ENCODE assay signal across 8 cellular contexts in the genomic region with DNA sequence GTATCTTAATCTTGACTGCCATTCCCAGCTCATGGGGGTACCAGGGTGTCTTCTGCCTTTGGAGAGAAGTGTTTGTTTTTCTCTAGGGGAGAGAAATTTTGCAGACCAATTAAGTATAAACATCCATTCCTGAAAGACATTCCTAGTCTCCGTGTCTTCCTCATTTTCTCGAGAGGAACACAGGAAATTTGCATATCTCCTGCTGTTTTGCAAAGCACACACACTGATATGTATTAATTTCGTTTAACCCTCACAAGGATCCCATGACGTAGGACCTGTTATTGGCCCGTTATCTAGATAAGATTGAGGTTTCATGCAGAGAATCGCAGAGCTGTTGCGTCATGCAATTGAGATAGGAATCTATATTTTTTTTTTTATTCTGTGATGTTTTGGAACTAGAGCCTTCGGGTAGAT. TPM values are rescaled to one million over a fixed set of nuclear protein-coding genes. Genes with fewer than 3 reads are reported as not detected.
DNase-seq lines count a peak whose midpoint lies in the region; ATAC-seq and TF ChIP-seq lines count a peak whose summit lies in the region.

No MANE protein-coding gene starts in this region.

- ATAC-seq in thoracic aorta (ENCODE audit: insufficient number of reproducible peaks, low FRiP score, low read depth) (no peak), GM21447 (IDR thresholded peaks at IDR 0.05; ENCODE audit: unreplicated experiment) (no peak), GM19452 (IDR thresholded peaks at IDR 0.05; ENCODE audit: unreplicated experiment) (no peak)

- peak overlapping the region; percentile 91 for H3K4me3 ChIP-seq in thoracic aorta

- H3K9me3 ChIP-seq in thoracic aorta: no peaks in the 10 kb centered on the region

- no peak for TF ChIP-seq CTCF in thoracic aorta (IDR thresholded peaks at IDR 0.05)

- peak overlapping the region in 1 of 2 donors; percentile 51 for H3K27ac ChIP-seq in thoracic aorta

- H3K36me3 ChIP-seq in thoracic aorta: peaks cover 33% of the 10 kb centered on the region

- DNase-seq in GM03348 (ENCODE audit: low spot score): peak; percentile 31
- peak; percentile 21 for DNase-seq in NAMALWA (ENCODE audit: low spot score)
- peak; percentile 91 for DNase-seq in amniotic epithelial cell (ENCODE audit: low read depth)
- DNase-seq in kidney tubule cell (ENCODE audit: low spot score): peak; percentile 10
- DNase-seq in thoracic aorta (ENCODE audit: low spot score): no peak
- DNase-seq in germinal center (ENCODE audit: low spot score): no peak

- H3K27me3 ChIP-seq in thoracic aorta (replicated peaks; ENCODE audit: insufficient read depth): no peaks in the 10 kb centered on the region

- H3K4me1 ChIP-seq in thoracic aorta (ENCODE audit: control insufficient read depth in 1 of 2, low read depth in 2 of 2): peaks cover 10 to 24% of the 10 kb centered on the region in 2 donors

RNA-seq across cellular contexts. Expression of a gene that starts 0.9 kb away (rescaled TPM):
- total RNA-seq in thoracic aorta: 10 to 100 TPM; 36.5 to 52.4 TPM

RNA-seq across cellular contexts. Expression of a gene that starts 35.2 kb away (rescaled TPM):
- total RNA-seq in thoracic aorta: 10 to 100 TPM; 70.1 to 77.4 TPM

Comparison
In these comparisons a context has a peak if more than half of its experiments do, and no peak if none do; other contexts are left out.
1. DNase-seq: peak in GM03348 (single experiment), NAMALWA (single experiment), amniotic epithelial cell (single experiment) and kidney tubule cell (single experiment); none in thoracic aorta (single experiment) and germinal center (single experiment).